1 cellular context compared by ENCODE assay signal in the genomic region with DNA sequence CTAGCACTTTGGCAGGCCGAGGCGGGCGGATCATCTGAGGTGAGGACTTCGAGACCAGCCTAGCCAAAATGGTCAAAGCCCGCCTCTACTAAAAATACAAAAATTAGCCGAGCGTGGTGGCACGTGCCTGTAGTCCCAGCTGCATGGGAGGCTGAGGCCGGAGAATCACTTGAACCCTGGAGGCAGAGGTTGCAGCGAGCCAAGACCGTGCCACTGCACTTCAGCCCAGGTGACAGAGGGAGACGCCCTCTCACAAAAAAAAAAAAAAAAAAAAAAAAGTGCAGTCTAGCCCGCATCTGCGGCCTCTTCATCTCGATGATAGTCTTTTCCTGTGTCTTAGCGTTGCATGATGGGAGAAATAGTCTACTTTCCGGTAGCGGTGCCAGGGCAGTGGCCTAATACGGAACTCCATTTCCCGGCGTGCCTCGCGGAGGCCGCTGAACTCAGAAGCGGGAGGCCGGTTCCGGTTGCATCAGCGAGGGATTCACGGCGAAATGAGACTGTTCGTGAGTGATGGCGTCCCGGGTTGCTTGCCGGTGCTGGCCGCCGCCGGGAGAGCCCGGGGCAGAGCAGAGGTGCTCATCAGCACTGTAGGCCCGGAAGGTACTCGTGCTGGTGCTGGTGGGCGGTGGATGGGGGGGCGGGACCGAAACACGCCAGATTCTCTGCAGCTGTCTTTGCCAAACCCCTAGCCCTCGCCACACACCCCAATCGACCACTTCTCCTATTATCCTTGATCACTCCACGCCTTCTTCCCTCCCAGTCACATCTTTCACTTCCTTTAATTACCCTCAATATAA.
TF ChIP-seq lines count a peak whose summit lies in the region.

Gene MARS1, plus strand, starts transcription at position 472 of the 800 bp plus-strand sequence. Its CDS starts 23 bp downstream, at position 495.

TF ChIP-seq in K562, 482 proteins besides CTCF, POLR2A, EP300 and RAD21 (continued from another document and continues in another):
- TF ChIP-seq, protein P1, sequence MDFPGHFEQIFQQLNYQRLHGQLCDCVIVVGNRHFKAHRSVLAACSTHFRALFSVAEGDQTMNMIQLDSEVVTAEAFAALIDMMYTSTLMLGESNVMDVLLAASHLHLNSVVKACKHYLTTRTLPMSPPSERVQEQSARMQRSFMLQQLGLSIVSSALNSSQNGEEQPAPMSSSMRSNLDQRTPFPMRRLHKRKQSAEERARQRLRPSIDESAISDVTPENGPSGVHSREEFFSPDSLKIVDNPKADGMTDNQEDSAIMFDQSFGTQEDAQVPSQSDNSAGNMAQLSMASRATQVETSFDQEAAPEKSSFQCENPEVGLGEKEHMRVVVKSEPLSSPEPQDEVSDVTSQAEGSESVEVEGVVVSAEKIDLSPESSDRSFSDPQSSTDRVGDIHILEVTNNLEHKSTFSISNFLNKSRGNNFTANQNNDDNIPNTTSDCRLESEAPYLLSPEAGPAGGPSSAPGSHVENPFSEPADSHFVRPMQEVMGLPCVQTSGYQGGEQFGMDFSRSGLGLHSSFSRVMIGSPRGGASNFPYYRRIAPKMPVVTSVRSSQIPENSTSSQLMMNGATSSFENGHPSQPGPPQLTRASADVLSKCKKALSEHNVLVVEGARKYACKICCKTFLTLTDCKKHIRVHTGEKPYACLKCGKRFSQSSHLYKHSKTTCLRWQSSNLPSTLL (IDR thresholded peaks at IDR 0.05) = no peak
- TF ChIP-seq PHF20 (IDR thresholded peaks at IDR 0.05; ENCODE audit: partially characterized antibody) (no peak), ZNF41 (CRISPR knock-in tag; conservative IDR thresholded peaks at IDR 0.05) (no peak), DPF2 (IDR thresholded peaks at IDR 0.05) (no peak), ARID3A (IDR thresholded peaks at IDR 0.05; ENCODE audit: borderline replicate concordance, low read depth, low read length) (no peak), HNRNPLL (IDR thresholded peaks at IDR 0.05; ENCODE audit: low read depth, low read length, poor library complexity, severe bottlenecking) (peak; percentile 28), L3MBTL2 (IDR thresholded peaks at IDR 0.05) (peak; percentile 67), TRIM28 (IDR thresholded peaks at IDR 0.05) (no peak), ZNF140 (CRISPR knock-in tag; IDR thresholded peaks at IDR 0.05) (no peak), POU5F1 (IDR thresholded peaks at IDR 0.05; ENCODE audit: borderline replicate concordance, low read depth, low read length, partially characterized antibody) (peak; percentile 73), CAMTA2 (CRISPR knock-in tag; conservative IDR thresholded peaks at IDR 0.05) (no peak), ZNF212 (CRISPR knock-in tag; IDR thresholded peaks at IDR 0.05) (no peak), ASH1L (IDR thresholded peaks at IDR 0.05; ENCODE audit: borderline replicate concordance, low read depth, partially characterized antibody) (no peak), ZNF561 (CRISPR knock-in tag; conservative IDR thresholded peaks at IDR 0.05) (no peak), ZSCAN29 (IDR thresholded peaks at IDR 0.05) (no peak), ZKSCAN3 (CRISPR knock-in tag; IDR thresholded peaks at IDR 0.05) (no peak), ZEB2 (IDR thresholded peaks at IDR 0.05) (no peak), PBX2 (CRISPR knock-in tag; IDR thresholded peaks at IDR 0.05; ENCODE audit: low read depth) (no peak), PBX2 (tag; conservative IDR thresholded peaks at IDR 0.05; ENCODE audit: low read depth) (no peak; the same call in 1 of the 2 replicates), TAF15 (IDR thresholded peaks at IDR 0.05; ENCODE audit: low read depth, low read length) (no peak), SPI1 (IDR thresholded peaks at IDR 0.05; ENCODE audit: borderline replicate concordance, low read depth, low read length) (peak; percentile 73), TSC22D4 (tag; IDR thresholded peaks at IDR 0.05) (no peak), TARDBP (IDR thresholded peaks at IDR 0.05) (no peak), ZNF583 (CRISPR knock-in tag; IDR thresholded peaks at IDR 0.05) (no peak), TBP (optimal IDR thresholded peaks at IDR 0.05; ENCODE audit: low read depth, low read length) (peak; percentile 75), NCOA2 (IDR thresholded peaks at IDR 0.05; ENCODE audit: partially characterized antibody in 2 of 2) (no peak), HDAC3 (IDR thresholded peaks at IDR 0.05; ENCODE audit: borderline replicate concordance, partially characterized antibody) (no peak), STAT5B (CRISPR knock-in tag; IDR thresholded peaks at IDR 0.05) (no peak), SAFB (IDR thresholded peaks at IDR 0.05; ENCODE audit: borderline replicate concordance, low read depth, low read length) (no peak), RCOR1 (IDR thresholded peaks at IDR 0.05; ENCODE audit: borderline replicate concordance in 1 of 2, low read depth in 2 of 2, low read length in 2 of 2) (0 out of 4 replicates have a peak, but pooled peaks of 1 of the 2 experiments have one; percentile 16)
- TF ChIP-seq, protein P2, sequence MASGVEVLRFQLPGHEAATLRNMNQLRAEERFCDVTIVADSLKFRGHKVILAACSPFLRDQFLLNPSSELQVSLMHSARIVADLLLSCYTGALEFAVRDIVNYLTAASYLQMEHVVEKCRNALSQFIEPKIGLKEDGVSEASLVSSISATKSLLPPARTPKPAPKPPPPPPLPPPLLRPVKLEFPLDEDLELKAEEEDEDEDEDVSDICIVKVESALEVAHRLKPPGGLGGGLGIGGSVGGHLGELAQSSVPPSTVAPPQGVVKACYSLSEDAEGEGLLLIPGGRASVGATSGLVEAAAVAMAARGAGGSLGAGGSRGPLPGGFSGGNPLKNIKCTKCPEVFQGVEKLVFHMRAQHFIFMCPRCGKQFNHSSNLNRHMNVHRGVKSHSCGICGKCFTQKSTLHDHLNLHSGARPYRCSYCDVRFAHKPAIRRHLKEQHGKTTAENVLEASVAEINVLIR (CRISPR knock-in tag; IDR thresholded peaks at IDR 0.05) = no peak
- TF ChIP-seq, protein P3, sequence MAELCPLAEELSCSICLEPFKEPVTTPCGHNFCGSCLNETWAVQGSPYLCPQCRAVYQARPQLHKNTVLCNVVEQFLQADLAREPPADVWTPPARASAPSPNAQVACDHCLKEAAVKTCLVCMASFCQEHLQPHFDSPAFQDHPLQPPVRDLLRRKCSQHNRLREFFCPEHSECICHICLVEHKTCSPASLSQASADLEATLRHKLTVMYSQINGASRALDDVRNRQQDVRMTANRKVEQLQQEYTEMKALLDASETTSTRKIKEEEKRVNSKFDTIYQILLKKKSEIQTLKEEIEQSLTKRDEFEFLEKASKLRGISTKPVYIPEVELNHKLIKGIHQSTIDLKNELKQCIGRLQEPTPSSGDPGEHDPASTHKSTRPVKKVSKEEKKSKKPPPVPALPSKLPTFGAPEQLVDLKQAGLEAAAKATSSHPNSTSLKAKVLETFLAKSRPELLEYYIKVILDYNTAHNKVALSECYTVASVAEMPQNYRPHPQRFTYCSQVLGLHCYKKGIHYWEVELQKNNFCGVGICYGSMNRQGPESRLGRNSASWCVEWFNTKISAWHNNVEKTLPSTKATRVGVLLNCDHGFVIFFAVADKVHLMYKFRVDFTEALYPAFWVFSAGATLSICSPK (IDR thresholded peaks at IDR 0.05; ENCODE audit: borderline replicate concordance) = no peak
- TF ChIP-seq, protein P4, sequence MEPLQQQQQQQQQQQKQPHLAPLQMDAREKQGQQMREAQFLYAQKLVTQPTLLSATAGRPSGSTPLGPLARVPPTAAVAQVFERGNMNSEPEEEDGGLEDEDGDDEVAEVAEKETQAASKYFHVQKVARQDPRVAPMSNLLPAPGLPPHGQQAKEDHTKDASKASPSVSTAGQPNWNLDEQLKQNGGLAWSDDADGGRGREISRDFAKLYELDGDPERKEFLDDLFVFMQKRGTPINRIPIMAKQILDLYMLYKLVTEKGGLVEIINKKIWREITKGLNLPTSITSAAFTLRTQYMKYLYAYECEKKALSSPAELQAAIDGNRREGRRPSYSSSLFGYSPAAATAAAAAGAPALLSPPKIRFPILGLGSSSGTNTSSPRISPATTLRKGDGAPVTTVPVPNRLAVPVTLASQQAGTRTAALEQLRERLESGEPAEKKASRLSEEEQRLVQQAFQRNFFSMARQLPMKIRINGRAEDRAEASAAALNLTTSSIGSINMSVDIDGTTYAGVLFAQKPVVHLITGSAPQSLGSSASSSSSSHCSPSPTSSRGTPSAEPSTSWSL (CRISPR knock-in tag; IDR thresholded peaks at IDR 0.05; ENCODE audit: borderline replicate concordance) = no peak
- TF ChIP-seq, protein P5, sequence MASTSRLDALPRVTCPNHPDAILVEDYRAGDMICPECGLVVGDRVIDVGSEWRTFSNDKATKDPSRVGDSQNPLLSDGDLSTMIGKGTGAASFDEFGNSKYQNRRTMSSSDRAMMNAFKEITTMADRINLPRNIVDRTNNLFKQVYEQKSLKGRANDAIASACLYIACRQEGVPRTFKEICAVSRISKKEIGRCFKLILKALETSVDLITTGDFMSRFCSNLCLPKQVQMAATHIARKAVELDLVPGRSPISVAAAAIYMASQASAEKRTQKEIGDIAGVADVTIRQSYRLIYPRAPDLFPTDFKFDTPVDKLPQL (IDR thresholded peaks at IDR 0.05; ENCODE audit: extremely low read depth, insufficient read length) = no peak
- TF ChIP-seq, protein P6, sequence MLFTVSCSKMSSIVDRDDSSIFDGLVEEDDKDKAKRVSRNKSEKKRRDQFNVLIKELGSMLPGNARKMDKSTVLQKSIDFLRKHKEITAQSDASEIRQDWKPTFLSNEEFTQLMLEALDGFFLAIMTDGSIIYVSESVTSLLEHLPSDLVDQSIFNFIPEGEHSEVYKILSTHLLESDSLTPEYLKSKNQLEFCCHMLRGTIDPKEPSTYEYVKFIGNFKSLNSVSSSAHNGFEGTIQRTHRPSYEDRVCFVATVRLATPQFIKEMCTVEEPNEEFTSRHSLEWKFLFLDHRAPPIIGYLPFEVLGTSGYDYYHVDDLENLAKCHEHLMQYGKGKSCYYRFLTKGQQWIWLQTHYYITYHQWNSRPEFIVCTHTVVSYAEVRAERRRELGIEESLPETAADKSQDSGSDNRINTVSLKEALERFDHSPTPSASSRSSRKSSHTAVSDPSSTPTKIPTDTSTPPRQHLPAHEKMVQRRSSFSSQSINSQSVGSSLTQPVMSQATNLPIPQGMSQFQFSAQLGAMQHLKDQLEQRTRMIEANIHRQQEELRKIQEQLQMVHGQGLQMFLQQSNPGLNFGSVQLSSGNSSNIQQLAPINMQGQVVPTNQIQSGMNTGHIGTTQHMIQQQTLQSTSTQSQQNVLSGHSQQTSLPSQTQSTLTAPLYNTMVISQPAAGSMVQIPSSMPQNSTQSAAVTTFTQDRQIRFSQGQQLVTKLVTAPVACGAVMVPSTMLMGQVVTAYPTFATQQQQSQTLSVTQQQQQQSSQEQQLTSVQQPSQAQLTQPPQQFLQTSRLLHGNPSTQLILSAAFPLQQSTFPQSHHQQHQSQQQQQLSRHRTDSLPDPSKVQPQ (CRISPR knock-in tag; IDR thresholded peaks at IDR 0.05; ENCODE audit: borderline replicate concordance) = no peak
- TF ChIP-seq, protein P7, sequence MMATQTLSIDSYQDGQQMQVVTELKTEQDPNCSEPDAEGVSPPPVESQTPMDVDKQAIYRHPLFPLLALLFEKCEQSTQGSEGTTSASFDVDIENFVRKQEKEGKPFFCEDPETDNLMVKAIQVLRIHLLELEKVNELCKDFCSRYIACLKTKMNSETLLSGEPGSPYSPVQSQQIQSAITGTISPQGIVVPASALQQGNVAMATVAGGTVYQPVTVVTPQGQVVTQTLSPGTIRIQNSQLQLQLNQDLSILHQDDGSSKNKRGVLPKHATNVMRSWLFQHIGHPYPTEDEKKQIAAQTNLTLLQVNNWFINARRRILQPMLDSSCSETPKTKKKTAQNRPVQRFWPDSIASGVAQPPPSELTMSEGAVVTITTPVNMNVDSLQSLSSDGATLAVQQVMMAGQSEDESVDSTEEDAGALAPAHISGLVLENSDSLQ (IDR thresholded peaks at IDR 0.05) = peak; percentile 54
- TF ChIP-seq, protein P8, sequence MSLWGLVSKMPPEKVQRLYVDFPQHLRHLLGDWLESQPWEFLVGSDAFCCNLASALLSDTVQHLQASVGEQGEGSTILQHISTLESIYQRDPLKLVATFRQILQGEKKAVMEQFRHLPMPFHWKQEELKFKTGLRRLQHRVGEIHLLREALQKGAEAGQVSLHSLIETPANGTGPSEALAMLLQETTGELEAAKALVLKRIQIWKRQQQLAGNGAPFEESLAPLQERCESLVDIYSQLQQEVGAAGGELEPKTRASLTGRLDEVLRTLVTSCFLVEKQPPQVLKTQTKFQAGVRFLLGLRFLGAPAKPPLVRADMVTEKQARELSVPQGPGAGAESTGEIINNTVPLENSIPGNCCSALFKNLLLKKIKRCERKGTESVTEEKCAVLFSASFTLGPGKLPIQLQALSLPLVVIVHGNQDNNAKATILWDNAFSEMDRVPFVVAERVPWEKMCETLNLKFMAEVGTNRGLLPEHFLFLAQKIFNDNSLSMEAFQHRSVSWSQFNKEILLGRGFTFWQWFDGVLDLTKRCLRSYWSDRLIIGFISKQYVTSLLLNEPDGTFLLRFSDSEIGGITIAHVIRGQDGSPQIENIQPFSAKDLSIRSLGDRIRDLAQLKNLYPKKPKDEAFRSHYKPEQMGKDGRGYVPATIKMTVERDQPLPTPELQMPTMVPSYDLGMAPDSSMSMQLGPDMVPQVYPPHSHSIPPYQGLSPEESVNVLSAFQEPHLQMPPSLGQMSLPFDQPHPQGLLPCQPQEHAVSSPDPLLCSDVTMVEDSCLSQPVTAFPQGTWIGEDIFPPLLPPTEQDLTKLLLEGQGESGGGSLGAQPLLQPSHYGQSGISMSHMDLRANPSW (CRISPR knock-in tag; IDR thresholded peaks at IDR 0.05) = no peak
